In genomic region chr9:94603259-94603776, GRCh38 we compare ENCODE assay signal across 8 cellular contexts. TPM values are rescaled to one million over a fixed set of nuclear protein-coding genes. Genes with fewer than 3 reads are reported as not detected.
A peak's percentile ranks its signal among the peaks of the same experiment; 100 is the strongest.
DNase-seq lines count a peak whose midpoint lies in the region; ATAC-seq and TF ChIP-seq lines count a peak whose summit lies in the region.

No MANE protein-coding gene starts in this region.

- no TSS peak for BruUV-seq in IMR-90 (replicated peaks; lab: Mats Ljungman, UMichigan)

- peak; percentile 54 for TF ChIP-seq RAD21 in IMR-90 (IDR thresholded peaks at IDR 0.05; ENCODE audit: low read length)

- peak; percentile 97 for ATAC-seq in IMR-90 (ENCODE audit: low read depth)

- TF ChIP-seq CTCF in IMR-90 (conservative IDR thresholded peaks at IDR 0.05; ENCODE audit: low read depth, low read length) (peak; percentile 60), ovary (IDR thresholded peaks at IDR 0.05) (no peak), tibial artery (IDR thresholded peaks at IDR 0.05) (peak; percentile 17 to 34)

- no peak overlapping the region for H2BK5ac ChIP-seq in IMR-90 (ENCODE audit: low read depth, low read length, poor library complexity, severe bottlenecking)

- peaks cover 31% of the 10 kb centered on the region for H3K27me3 ChIP-seq in IMR-90 (ENCODE audit: control insufficient read depth, insufficient read depth, low read length)
- H3K27me3 ChIP-seq in ovary, result no peaks in the 10 kb centered on the region
- H3K27me3 ChIP-seq in tibial artery, result peaks cover 0 to 5% of the 10 kb centered on the region in 2 donors

- H2BK20ac ChIP-seq in IMR-90 (ENCODE audit: low read depth, low read length), result no peak overlapping the region

- DNase-seq in ELF-1 (ENCODE audit: low read depth, low spot score) (peak; percentile 93), IMR-90 (peak; percentile 61), RPMI8226 (peak; percentile 69), germinal center (ENCODE audit: low spot score) (peak; percentile 83), ovary (peak; percentile 29 to 63 (median 38)), tibial artery (peak in 1 of 2 donors; percentile 41), NCI-H187 (lab: John Stamatoyannopoulos, UW) (no peak)
- DNase-seq in activated effector memory CD4-positive, alpha-beta T cell treated with Interleukin-2 at 50 U/mL for 16 hours, result peak; percentile 44

- TF ChIP-seq EP300 in ovary (IDR thresholded peaks at IDR 0.05), result no peak

- CTCF ChIA-PET in IMR-90 (lab: Yijun Ruan, JAX), result interaction anchor here (0.6 kb wide), 1 partner anchor 1470 kb away, joined by 6 read pairs; no protein-coding TSS in a partner anchor

- H3K9me1 ChIP-seq in IMR-90 (ENCODE audit: insufficient read depth, low read length), result no peaks in the 10 kb centered on the region

- H3K79me1 ChIP-seq in IMR-90 (ENCODE audit: low read depth in 1 of 2, low read length in 2 of 2), result no peaks in the 10 kb centered on the region

- TF ChIP-seq POLR2A in IMR-90 (IDR thresholded peaks at IDR 0.05; ENCODE audit: low read depth, low read length), result no peak
- no peak for TF ChIP-seq POLR2A in ovary (IDR thresholded peaks at IDR 0.05)

- H3K27ac ChIP-seq in IMR-90 (ENCODE audit: insufficient read depth, low read length) (no peak overlapping the region), ovary (no peak overlapping the region), tibial artery (no peak overlapping the region)

- H3K56ac ChIP-seq in IMR-90 (ENCODE audit: extremely low read depth, insufficient read depth, low read length), result no peak overlapping the region

- dilution Hi-C loops in IMR-90 (cut with HindIII; ENCODE audit: low sequenced_read_pairs, unreplicated experiment), result no loop called here

- POLR2A ChIA-PET in IMR-90 (lab: Charles Lee; ENCODE audit: unreplicated experiment), result no interaction called here

- no peak overlapping the region for H2BK120ac ChIP-seq in IMR-90 (ENCODE audit: low read depth, low read length)

- H2AK9ac ChIP-seq in IMR-90 (replicated peaks; ENCODE audit: low read depth, low read length, poor library complexity), result no peak overlapping the region

- no peak overlapping the region for H3K18ac ChIP-seq in IMR-90 (ENCODE audit: low read depth, low read length)

- peak overlapping the region; percentile 4 for H2AFZ ChIP-seq in IMR-90 (replicated peaks; ENCODE audit: low read length, poor library complexity)

- H4K8ac ChIP-seq in IMR-90 (ENCODE audit: low read depth in 2 of 2, low read length in 2 of 2), result no peak overlapping the region

- H3K23ac ChIP-seq in IMR-90 (ENCODE audit: low read depth, low read length), result no peak overlapping the region

- no peak overlapping the region for H4K91ac ChIP-seq in IMR-90 (ENCODE audit: insufficient read depth, low read depth, low read length)

- no peak overlapping the region for H2BK15ac ChIP-seq in IMR-90 (ENCODE audit: low read depth, low read length)

- H3K36me3 ChIP-seq in IMR-90 (ENCODE audit: control insufficient read depth, insufficient read depth, low read length) (no peaks in the 10 kb centered on the region), ovary (no peaks in the 10 kb centered on the region), tibial artery (no peaks in the 10 kb centered on the region)

- in situ Hi-C loops in IMR-90 (cut with MboI; ENCODE audit: low sequenced_read_pairs), result no loop called here

- H3K14ac ChIP-seq in IMR-90 (replicated peaks; ENCODE audit: low read depth, low read length), result no peak overlapping the region

- H3K9me3 ChIP-seq in IMR-90 (ENCODE audit: control insufficient read depth, insufficient read depth, low read length) (no peaks in the 10 kb centered on the region), ovary (no peaks in the 10 kb centered on the region), tibial artery (no peaks in the 10 kb centered on the region)

- no peak overlapping the region for H2AK5ac ChIP-seq in IMR-90 (ENCODE audit: low read depth, low read length)

- H4K5ac ChIP-seq in IMR-90 (ENCODE audit: low read depth, low read length), result no peak overlapping the region

- H3K4me2 ChIP-seq in IMR-90 (ENCODE audit: low read depth, low read length), result peak overlapping the region; percentile 46; the same call in 1 of the 2 replicates

- H3K9ac ChIP-seq in IMR-90 (ENCODE audit: low read depth, low read length), result no peak overlapping the region

- intact Hi-C loops in IMR-90 (cut with micrococcal nuclease) (no loop called here), ovary (cut with DNase I) (no loop called here), tibial artery (cut with DNase I; ENCODE audit: low total_unique reads) (no loop called here)

- no peaks in the 10 kb centered on the region for H3K4me1 ChIP-seq in IMR-90 (ENCODE audit: control insufficient read depth, insufficient read depth, low read length)
- peaks cover 2% of the 10 kb centered on the region for H3K4me1 ChIP-seq in ovary (ENCODE audit: insufficient read depth)
- peaks cover 0 to 7% (median 0%) of the 10 kb centered on the region in 4 donors for H3K4me1 ChIP-seq in tibial artery

- no peak overlapping the region for H3K4me3 ChIP-seq in IMR-90 (ENCODE audit: insufficient read depth, low read depth, low read length)
- no peak overlapping the region for H3K4me3 ChIP-seq in ovary
- no peak overlapping the region for H3K4me3 ChIP-seq in tibial artery

- H4K20me1 ChIP-seq in IMR-90 (ENCODE audit: insufficient read depth, low read length), result no peaks in the 10 kb centered on the region

- WGBS in IMR-90 (ENCODE audit: extremely low coverage in 2 of 2, insufficient read length in 1 of 2), 2 experiments, result 2% methylated on average over 6 of the region's 15 CpGs; no CpG with 5 or more reads in 1 of the 2 experiments
- 3 to 7% (median 5%) methylated on average over 15 of the region's 15 CpGs for WGBS in ovary, 3 donors

- H3K4ac ChIP-seq in IMR-90 (ENCODE audit: low read depth, low read length), result no peak overlapping the region

TF ChIP-seq in IMR-90, 13 proteins besides CTCF, POLR2A, EP300 and RAD21:
- TF ChIP-seq BHLHE40 (IDR thresholded peaks at IDR 0.05; ENCODE audit: low read depth, low read length) (no peak), CHD1 (IDR thresholded peaks at IDR 0.05; ENCODE audit: low read depth, low read length) (no peak), SMC3 (IDR thresholded peaks at IDR 0.05; ENCODE audit: low read depth, low read length) (peak; percentile 48), CEBPB (IDR thresholded peaks at IDR 0.05; ENCODE audit: low read depth, low read length) (peak; percentile 44)
TF ChIP-seq in IMR-90: peak in this region for 2.

RNA-seq across cellular contexts. Expression of gene FBP2, which starts 9.7 kb away (rescaled TPM):
- total RNA-seq in IMR-90 (2012; rRNA removed) (not detected in 2 replicates), ovary (not detected)
- polyA plus RNA-seq in IMR-90 (2012; rRNA removed) (not detected in 2 replicates), ovary (not detected)
- not detected in 2 replicates for polyA plus RNA-seq in IMR-90 (2012; cell fraction: cytosol; rRNA removed)
- not detected in 2 replicates for polyA plus RNA-seq in IMR-90 (2012; cell fraction: nucleus; rRNA removed; ENCODE audit: low replicate concordance)

RNA-seq across cellular contexts. Expression of gene FBP1, which starts 36.0 kb away (rescaled TPM):
- total RNA-seq in IMR-90 (2012; rRNA removed) (not detected in 2 replicates), ovary (1 to 10 TPM in 5 of 7 donors, under 1 TPM in 2; 0.30 to 4.6 (median 2.9) TPM)
- polyA plus RNA-seq in IMR-90 (2012; rRNA removed) (not detected in 2 replicates), ovary (10 to 100 TPM in 1 of 2 donors, 1 to 10 TPM in 1; 1.2 to 16.9 TPM)
- polyA plus RNA-seq in IMR-90 (2012; cell fraction: cytosol; rRNA removed), result 0.10 TPM in 1 of 2 replicates, not detected in the other
- not detected in 2 replicates for polyA plus RNA-seq in IMR-90 (2012; cell fraction: nucleus; rRNA removed; ENCODE audit: low replicate concordance)

RNA-seq across cellular contexts. Expression of gene PCAT7, which starts 48.4 kb away (rescaled TPM):
- total RNA-seq in IMR-90 (2012; rRNA removed), result not detected in 2 replicates
- polyA plus RNA-seq in IMR-90 (2012; rRNA removed), result not detected in 2 replicates
- polyA plus RNA-seq in IMR-90 (2012; cell fraction: cytosol; rRNA removed), result not detected in 2 replicates
- not detected in 2 replicates for polyA plus RNA-seq in IMR-90 (2012; cell fraction: nucleus; rRNA removed; ENCODE audit: low replicate concordance)
- total RNA-seq in ovary, result not detected
- polyA plus RNA-seq in ovary, result under 1 TPM; 0.04 to 0.05 TPM

Comparison
In these comparisons a context has a peak if more than half of its experiments do, and no peak if none do; other contexts are left out.
1. DNase-seq: peak in ELF-1 (single experiment), IMR-90 (single experiment), RPMI8226 (single experiment), activated effector memory CD4-positive, alpha-beta T cell treated with Interleukin-2 at 50 U/mL for 16 hours (single experiment), germinal center (single experiment) and ovary (5 of 5); none in NCI-H187 (0 of 2).
2. CTCF ChIP-seq: peak in IMR-90 (single experiment) and tibial artery (2 of 2); none in ovary (0 of 3).